Comparison of ENCODE assay signal across 1 cellular context in genomic region chr3:32794487-32795308, GRCh38.
A peak's percentile ranks its signal among the peaks of the same experiment; 100 is the strongest.
TF ChIP-seq lines count a peak whose summit lies in the region.

No MANE protein-coding gene starts in this region.

TF ChIP-seq in HepG2, 621 proteins besides CTCF, POLR2A, EP300 and RAD21 (continued from another document and continues in another):
- TF ChIP-seq ZBTB25 (CRISPR knock-in tag; IDR thresholded peaks at IDR 0.05) (peak; percentile 64; the same call in 1 of the 2 replicates), ZNF878 (CRISPR knock-in tag; IDR thresholded peaks at IDR 0.05) (0 out of 2 replicates have a peak, but pooled peaks have one; percentile 51), SRSF1 (optimal IDR thresholded peaks at IDR 0.05; ENCODE audit: low read depth, low read length) (no peak), E2F5 (CRISPR knock-in tag; conservative IDR thresholded peaks at IDR 0.05) (no peak), ZNF331 (CRISPR knock-in tag; IDR thresholded peaks at IDR 0.05) (0 out of 2 replicates have a peak, but pooled peaks have one; percentile 12), ZNF572 (CRISPR knock-in tag; IDR thresholded peaks at IDR 0.05) (no peak), TCF12 (IDR thresholded peaks at IDR 0.05) (no peak), TCF12 (CRISPR knock-in tag; IDR thresholded peaks at IDR 0.05) (no peak), CENPT (CRISPR knock-in tag; IDR thresholded peaks at IDR 0.05; ENCODE audit: low read depth) (no peak), HES4 (CRISPR knock-in tag; IDR thresholded peaks at IDR 0.05; ENCODE audit: borderline replicate concordance) (no peak), RFX3 (CRISPR knock-in tag; IDR thresholded peaks at IDR 0.05) (no peak), BATF2 (CRISPR knock-in tag; IDR thresholded peaks at IDR 0.05) (no peak), TERF1 (CRISPR knock-in tag; IDR thresholded peaks at IDR 0.05) (no peak), MAF1 (CRISPR knock-in tag; IDR thresholded peaks at IDR 0.05; ENCODE audit: borderline replicate concordance) (no peak), PBX2 (CRISPR knock-in tag; IDR thresholded peaks at IDR 0.05) (no peak), ZNF143 (CRISPR knock-in tag; IDR thresholded peaks at IDR 0.05) (no peak; the same call in 1 of the 2 replicates), DNMT3B (CRISPR knock-in tag; conservative IDR thresholded peaks at IDR 0.05) (no peak), PATZ1 (CRISPR knock-in tag; IDR thresholded peaks at IDR 0.05) (peak; percentile 59; the same call in 1 of the 2 replicates), CEBPZ (IDR thresholded peaks at IDR 0.05; ENCODE audit: low read length) (no peak), CBFB (CRISPR knock-in tag; IDR thresholded peaks at IDR 0.05) (no peak), CBX1 (IDR thresholded peaks at IDR 0.05; ENCODE audit: low read depth) (no peak), HIC2 (CRISPR knock-in tag; IDR thresholded peaks at IDR 0.05; ENCODE audit: low read depth) (no peak), ZNF30 (CRISPR knock-in tag; IDR thresholded peaks at IDR 0.05) (no peak), ATM (IDR thresholded peaks at IDR 0.05; ENCODE audit: borderline replicate concordance) (no peak), PLSCR1 (CRISPR knock-in tag; IDR thresholded peaks at IDR 0.05; ENCODE audit: borderline replicate concordance) (no peak), ZBTB7B (CRISPR knock-in tag; IDR thresholded peaks at IDR 0.05) (0 out of 2 replicates have a peak, but pooled peaks have one; percentile 66), KAT7 (CRISPR knock-in tag; IDR thresholded peaks at IDR 0.05; ENCODE audit: borderline replicate concordance) (no peak; the same call in 1 of the 2 replicates), THAP8 (CRISPR knock-in tag; IDR thresholded peaks at IDR 0.05; ENCODE audit: borderline replicate concordance) (0 out of 2 replicates have a peak, but pooled peaks have one; percentile 33), ARID5B (CRISPR knock-in tag; IDR thresholded peaks at IDR 0.05) (peak; percentile 94), U2AF2 (IDR thresholded peaks at IDR 0.05; ENCODE audit: low read depth, low read length) (no peak), PRDM4 (CRISPR knock-in tag; IDR thresholded peaks at IDR 0.05; ENCODE audit: borderline replicate concordance) (no peak), ZNF10 (CRISPR knock-in tag; IDR thresholded peaks at IDR 0.05; ENCODE audit: borderline replicate concordance, low read depth) (no peak), ZNF275 (CRISPR knock-in tag; IDR thresholded peaks at IDR 0.05; ENCODE audit: borderline replicate concordance) (peak; percentile 61; the same call in 1 of the 2 replicates), NPAS2 (CRISPR knock-in tag; IDR thresholded peaks at IDR 0.05; ENCODE audit: borderline replicate concordance) (no peak)
